18 cellular contexts compared by ENCODE assay signal in genomic region chr1:43286533-43286932, GRCh38. TPM values are rescaled to one million over a fixed set of nuclear protein-coding genes. Genes with fewer than 3 reads are reported as not detected.
DNase-seq lines count a peak whose midpoint lies in the region; ATAC-seq and TF ChIP-seq lines count a peak whose summit lies in the region.
"Had no signal": no experiment of that assay in that cellular context is flagged by ENCODE, and none has a peak within 500 bp of the region (broad histone marks: within the 10 kb centered on the region; RNA-seq: fewer than 3 reads in every experiment).

No MANE protein-coding gene starts in this region.

- intact Hi-C loops in body of pancreas (cut with DNase I), result no loop called here
- intact Hi-C loops in lower lobe of right lung (cut with DNase I), result no loop called here
- intact Hi-C loops in thyroid gland (cut with DNase I), result no loop called here

- POLR2A ChIA-PET in HEK293 (lab: Yijun Ruan, JAX), result no interaction called here

- H3K27me3 ChIP-seq in body of pancreas (no peaks in the 10 kb centered on the region), lower lobe of right lung (ENCODE audit: low read depth) (no peaks in the 10 kb centered on the region), thyroid gland (no peaks in the 10 kb centered on the region)
- H3K27me3 ChIP-seq: Peyer's patch had no signal

- TF ChIP-seq CTCF in HEK293 (tag by site-specific recombination; IDR thresholded peaks at IDR 0.05) (no peak), body of pancreas (IDR thresholded peaks at IDR 0.05) (no peak), lower lobe of right lung (IDR thresholded peaks at IDR 0.05) (no peak), thyroid gland (IDR thresholded peaks at IDR 0.05) (no peak)

- H3K9me3 ChIP-seq in HEK293 (ENCODE audit: control insufficient read depth, insufficient read depth, low read depth, low read length), result no peaks in the 10 kb centered on the region
- no peaks in the 10 kb centered on the region for H3K9me3 ChIP-seq in body of pancreas
- H3K9me3 ChIP-seq in lower lobe of right lung, result no peaks in the 10 kb centered on the region
- H3K9me3 ChIP-seq in thyroid gland, result no peaks in the 10 kb centered on the region
- H3K9me3 ChIP-seq: Peyer's patch had no signal

- WGBS in body of pancreas, 2 donors, result 86 to 94% methylated on average over 5 of the region's 5 CpGs
- 95 to 97% methylated on average over 5 of the region's 5 CpGs for WGBS in thyroid gland, 2 donors

- no peak for TF ChIP-seq POLR2A in body of pancreas (IDR thresholded peaks at IDR 0.05)
- TF ChIP-seq POLR2A in thyroid gland (IDR thresholded peaks at IDR 0.05), result no peak

- ATAC-seq in body of pancreas (no peak), lower lobe of right lung (no peak)

- H3K27ac ChIP-seq in HEK293 (ENCODE audit: extremely low read depth, low read depth, low read length) (no peak overlapping the region), body of pancreas (peak overlapping the region; percentile 65 to 88 (median 77)), lower lobe of right lung (no peak overlapping the region), thyroid gland (peak overlapping the region; percentile 40 to 91 (median 79))
- H3K27ac ChIP-seq: SK-N-MC had no signal

- DNase-seq in body of pancreas, result peak in 1 of 4 donors; percentile 5
- DNase-seq in lower lobe of right lung, result peak; percentile 23
- DNase-seq in thyroid gland, result no peak
- no peak for DNase-seq in NOMO-1 (lab: John Stamatoyannopoulos, UW; ENCODE audit: unreplicated experiment in 2 of 2)
- no peak for DNase-seq in AG20443 (ENCODE audit: low spot score)
- no peak for DNase-seq in activated CD4-positive, alpha-beta T cell treated with anti-CD3 and anti-CD28 coated beads, Interleukin-2, amount 50 U/mL, for 1 hour
- DNase-seq in OCI-M2 (lab: John Stamatoyannopoulos, UW; ENCODE audit: unreplicated experiment), result no peak
- DNase-seq: AML-193, COR-L47, H9, MM.1S, NCI-H1105, NCI-H1694, NCI-H524, Right ventricle myocardium superior had no signal

- no peak overlapping the region for H3K4me3 ChIP-seq in HEK293 (ENCODE audit: low read depth, low read length)
- no peak overlapping the region for H3K4me3 ChIP-seq in body of pancreas
- no peak overlapping the region for H3K4me3 ChIP-seq in lower lobe of right lung
- no peak overlapping the region for H3K4me3 ChIP-seq in thyroid gland (replicated peaks in 1 of 3)
- H3K4me3 ChIP-seq: SK-N-MC had no signal

- CTCF ChIA-PET in HEK293 (lab: Yijun Ruan, JAX), result interaction anchor here (1.6 to 1.7 kb wide), 3 partner anchors 8 to 60 kb away, joined by 4 to 5 read pairs (median 5); no protein-coding TSS in a partner anchor

- no peaks in the 10 kb centered on the region for H3K36me3 ChIP-seq in HEK293 (ENCODE audit: control insufficient read depth in 2 of 2, insufficient read depth in 1 of 2, low read length in 2 of 2)
- no peaks in the 10 kb centered on the region for H3K36me3 ChIP-seq in body of pancreas (replicated peaks in 1 of 2; ENCODE audit: insufficient read depth in 1 of 2, low read depth in 2 of 2)
- H3K36me3 ChIP-seq in lower lobe of right lung, result no peaks in the 10 kb centered on the region
- H3K36me3 ChIP-seq in thyroid gland, result no peaks in the 10 kb centered on the region

- H3K4me1 ChIP-seq in HEK293 (ENCODE audit: control insufficient read depth, insufficient read depth, low read length), result no peaks in the 10 kb centered on the region
- H3K4me1 ChIP-seq in body of pancreas, result peaks cover 46% of the 10 kb centered on the region
- H3K4me1 ChIP-seq in lower lobe of right lung, result no peaks in the 10 kb centered on the region
- H3K4me1 ChIP-seq in thyroid gland, result peaks cover 13 to 28% of the 10 kb centered on the region in 2 donors

TF ChIP-seq in HEK293, 187 proteins besides CTCF, POLR2A, EP300 and RAD21:
- no peak for TF ChIP-seq ZNF221 (tag by site-specific recombination; IDR thresholded peaks at IDR 0.05; ENCODE audit: borderline replicate concordance)
- 0 out of 2 replicates have a peak, but pooled peaks have one; percentile 19 for TF ChIP-seq ZNF121 (tag by site-specific recombination; IDR thresholded peaks at IDR 0.05)

RNA-seq across cellular contexts. Expression of gene C1orf210, which starts 1.2 kb away (rescaled TPM):
- total RNA-seq in body of pancreas (10 to 100 TPM in 1 of 2 donors, 1 to 10 TPM in 1; 6.6 to 11.7 TPM), lower lobe of right lung (19.1 TPM), thyroid gland (10 to 100 TPM; 22.7 to 49.7 (median 36.3) TPM)
- total RNA-seq: Right ventricle myocardium superior had no signal

RNA-seq across cellular contexts. Expression of gene TIE1, which starts 14.2 kb away (rescaled TPM):
- total RNA-seq in body of pancreas, result 10 to 100 TPM; 12.2 to 14.0 TPM
- 48.5 TPM for total RNA-seq in lower lobe of right lung
- 10 to 100 TPM; 30.6 to 65.1 (median 47.7) TPM for total RNA-seq in thyroid gland

RNA-seq across cellular contexts. Expression of gene TMEM125, which starts 16.8 kb away (rescaled TPM):
- 10 to 100 TPM; 45.8 to 51.1 TPM for total RNA-seq in body of pancreas
- 197 TPM for total RNA-seq in lower lobe of right lung
- 100 to 1,000 TPM in 2 of 4 donors, 10 to 100 TPM in 2; 50.8 to 127 (median 89.8) TPM for total RNA-seq in thyroid gland
- total RNA-seq: Right ventricle myocardium superior had no signal

RNA-seq across cellular contexts. Expression of gene MPL, which starts 51.1 kb away (rescaled TPM):
- total RNA-seq in body of pancreas, result not detected
- 0.65 TPM for total RNA-seq in lower lobe of right lung
- total RNA-seq in thyroid gland, result under 1 TPM in 2 of 4 donors, not detected in 2; 0.22 to 0.29 TPM
- total RNA-seq: H9, Peyer's patch had no signal

Comparison
In these comparisons a context has a peak if more than half of its experiments do, and no peak if none do; other contexts are left out.
1. H3K27ac ChIP-seq: peak in body of pancreas (4 of 4) and thyroid gland (3 of 3); none in HEK293 (single experiment) and lower lobe of right lung (single experiment).